Comparison of ENCODE assay signal across 28 cellular contexts in genomic region chr10:109281347-109281746, GRCh38.
"Had no signal": no experiment of that assay in that cellular context is flagged by ENCODE, and none has a peak within 500 bp of the region (broad histone marks: within the 10 kb centered on the region; RNA-seq: fewer than 3 reads in every experiment).

No MANE protein-coding gene starts in this region.

- H3K4me1 ChIP-seq: colonic mucosa, esophagus squamous epithelium, foreskin keratinocyte, gastrocnemius medialis, heart left ventricle, heart right ventricle had no signal

- H3K36me3 ChIP-seq: colonic mucosa, esophagus muscularis mucosa, esophagus squamous epithelium, gastrocnemius medialis, gastroesophageal sphincter, heart left ventricle, heart right ventricle had no signal

- H2AFZ ChIP-seq: hepatocyte had no signal

- H3K9me3 ChIP-seq: colonic mucosa, esophagus muscularis mucosa, esophagus squamous epithelium, gastrocnemius medialis, gastroesophageal sphincter, heart left ventricle, heart right ventricle had no signal

- H3K4me3 ChIP-seq: colonic mucosa, coronary artery, dorsolateral prefrontal cortex, esophagus muscularis mucosa, esophagus squamous epithelium, gastrocnemius medialis, gastroesophageal sphincter, heart left ventricle, heart right ventricle, hepatocyte had no signal

- FAIRE-seq: endometrium, endothelial cell of umbilical vein, frontal cortex had no signal

- ATAC-seq: effector memory CD8-positive, alpha-beta T cell; esophagus mucosa; foreskin keratinocyte; gastrocnemius medialis; gastroesophageal sphincter; heart left ventricle; heart right ventricle had no signal

- H3K27me3 ChIP-seq: colonic mucosa, esophagus muscularis mucosa, esophagus squamous epithelium, foreskin keratinocyte, gastrocnemius medialis, gastroesophageal sphincter, heart left ventricle, heart right ventricle, hepatocyte had no signal

- DNase-seq: colonic mucosa; cortex of kidney; dermis blood vessel endothelial cell; dorsolateral prefrontal cortex; effector CD4-positive, alpha-beta T cell; effector CD8-positive, alpha-beta T cell; effector memory CD4-positive, alpha-beta T cell; effector memory CD8-positive, alpha-beta T cell; endodermal cell; erythroblast; esophagus squamous epithelium; foreskin fibroblast; foreskin keratinocyte; foreskin melanocyte; gastrocnemius medialis; glutamatergic neuron; head of caudate nucleus; heart left ventricle; heart right ventricle had no signal

- H3K27ac ChIP-seq: colonic mucosa, coronary artery, dorsolateral prefrontal cortex, epithelial cell of prostate, esophagus squamous epithelium, foreskin keratinocyte, gastrocnemius medialis, gastroesophageal sphincter, heart left ventricle, heart right ventricle, hepatocyte had no signal

- H3K79me2 ChIP-seq: hepatocyte had no signal
